Comparison of ENCODE assay signal across 23 cellular contexts in the genomic region with DNA sequence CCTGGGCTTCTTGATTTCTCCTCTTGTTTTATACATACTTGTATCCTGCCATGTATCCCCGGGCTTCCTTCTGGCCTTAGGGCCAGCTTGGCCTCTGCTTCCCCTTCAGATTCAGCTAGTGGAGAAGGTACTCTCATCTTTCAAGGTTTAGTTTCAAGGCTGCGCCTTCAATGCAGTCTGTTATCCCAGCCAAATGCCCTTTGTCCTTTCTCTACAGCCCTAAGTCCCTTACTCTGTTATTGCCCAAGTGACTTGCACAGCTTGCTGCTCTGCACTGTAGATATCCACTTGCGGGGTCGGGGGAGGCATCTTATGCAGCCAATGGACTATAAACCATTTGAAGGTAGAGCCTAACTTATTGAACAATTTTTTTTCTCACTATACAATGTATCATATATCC.
DNase-seq lines count a peak whose midpoint lies in the region; ATAC-seq, FAIRE-seq and TF ChIP-seq lines count a peak whose summit lies in the region.
"Had no signal": no experiment of that assay in that cellular context is flagged by ENCODE, and none has a peak within 500 bp of the region (broad histone marks: within the 10 kb centered on the region; RNA-seq: fewer than 3 reads in every experiment).

No MANE protein-coding gene starts in this region.

- H3K27ac ChIP-seq in DND-41 (ENCODE audit: low read length) (no peak overlapping the region), endothelial cell of umbilical vein (ENCODE audit: insufficient read depth, low read depth, low read length) (no peak overlapping the region), neural progenitor cell (no peak overlapping the region), endodermal cell (ENCODE audit: low read depth, low read length) (no peak overlapping the region)
- H3K27ac ChIP-seq: 22Rv1; A549; BLaER1 treated with 17β-estradiol and CSF1 and Interleukin-3, amounts not matched to agents 10 nM and 100 nM; C4-2B had no signal

- peak overlapping the region; percentile 45; the same call in 1 of the 2 replicates for H2AFZ ChIP-seq in DND-41 (ENCODE audit: low read depth, low read length)
- H2AFZ ChIP-seq in endothelial cell of umbilical vein (ENCODE audit: low read depth, low read length), result no peak overlapping the region
- peak overlapping the region; percentile 39 for H2AFZ ChIP-seq in neural progenitor cell (replicated peaks)

- no TSS peak for BruUV-seq in endothelial cell of umbilical vein (replicated peaks; lab: Mats Ljungman, UMichigan)

- CTCF ChIA-PET in endothelial cell of umbilical vein (lab: Charles Lee) (no interaction called here), GM10248 (lab: Yijun Ruan, JAX) (no interaction called here)

- H3K79me2 ChIP-seq in DND-41 (ENCODE audit: insufficient read depth, low read length), result no peaks in the 10 kb centered on the region
- H3K79me2 ChIP-seq in endothelial cell of umbilical vein (ENCODE audit: control insufficient read depth, insufficient read depth, low read length), result no peaks in the 10 kb centered on the region
- H3K79me2 ChIP-seq in neural progenitor cell (ENCODE audit: low read depth), result no peaks in the 10 kb centered on the region

- H3K9ac ChIP-seq in DND-41 (ENCODE audit: low read depth, low read length), result no peak overlapping the region
- no peak overlapping the region for H3K9ac ChIP-seq in endothelial cell of umbilical vein (replicated peaks; ENCODE audit: extremely low read depth, insufficient read depth, low read length)
- H3K9ac ChIP-seq in neural progenitor cell, result no peak overlapping the region
- H3K9ac ChIP-seq in endodermal cell (ENCODE audit: extremely low read depth, low read length, poor library complexity, severe bottlenecking), result no peak overlapping the region
- H3K9ac ChIP-seq: BLaER1 treated with 17β-estradiol and CSF1 and Interleukin-3, amounts not matched to agents 10 nM and 100 nM had no signal

- no peaks in the 10 kb centered on the region for H3K36me3 Mint-ChIP-seq in neural progenitor cell
- no peaks in the 10 kb centered on the region for H3K36me3 Mint-ChIP-seq in endodermal cell (ENCODE audit: low read depth)
- H3K36me3 Mint-ChIP-seq in activated CD4-positive, alpha-beta T cell treated with anti-CD3 and anti-CD28 coated beads, Interleukin-2, amount 10 ng/mL, durations not matched to agents 24 days and 14 days (ENCODE audit: low read depth), result no peaks in the 10 kb centered on the region
- H3K36me3 Mint-ChIP-seq: CD8-positive, alpha-beta T cell had no signal

- H3F3A ChIP-seq in neural progenitor cell (ENCODE audit: low read depth), result no peaks in the 10 kb centered on the region

- peak; percentile 49 for FAIRE-seq in endothelial cell of umbilical vein (lab: Jason Lieb, UNC)
- FAIRE-seq: D721Med, GM12891 had no signal

- 91 to 93% methylated on average over 3 to 4 of the region's 4 CpGs for WGBS in endodermal cell (ENCODE audit: insufficient coverage in 1 of 2, insufficient read length in 1 of 2), 2 experiments

- H3K4me3 ChIP-seq in DND-41 (ENCODE audit: low read depth in 1 of 2, low read length in 2 of 2), result no peak overlapping the region
- no peak overlapping the region for H3K4me3 ChIP-seq in endothelial cell of umbilical vein (replicated peaks in 1 of 3; ENCODE audit: insufficient read depth in 1 of 3, low read depth in 1 of 3, low read length in 3 of 3)
- no peak overlapping the region for H3K4me3 ChIP-seq in neural progenitor cell
- no peak overlapping the region for H3K4me3 ChIP-seq in endodermal cell (ENCODE audit: low read length)
- H3K4me3 ChIP-seq: A549; BLaER1 treated with 17β-estradiol and CSF1 and Interleukin-3, amounts not matched to agents 10 nM and 100 nM had no signal

- H4K20me1 ChIP-seq in DND-41 (ENCODE audit: insufficient read depth, low read length), result no peaks in the 10 kb centered on the region
- no peaks in the 10 kb centered on the region for H4K20me1 ChIP-seq in endothelial cell of umbilical vein (replicated peaks; ENCODE audit: control insufficient read depth, extremely low read depth, insufficient read depth, low read length)
- H4K20me1 ChIP-seq in neural progenitor cell (ENCODE audit: low read depth), result no peaks in the 10 kb centered on the region
- H4K20me1 ChIP-seq: BLaER1 treated with 17β-estradiol and CSF1 and Interleukin-3, amounts not matched to agents 10 nM and 100 nM had no signal

- no peaks in the 10 kb centered on the region for H3K9me3 ChIP-seq in DND-41 (ENCODE audit: insufficient read depth, low read length, severe bottlenecking)
- H3K9me3 ChIP-seq in endothelial cell of umbilical vein (replicated peaks; ENCODE audit: control insufficient read depth, insufficient read depth, low read length), result no peaks in the 10 kb centered on the region
- H3K9me3 ChIP-seq in neural progenitor cell (ENCODE audit: low read depth), result no peaks in the 10 kb centered on the region
- no peaks in the 10 kb centered on the region for H3K9me3 ChIP-seq in endodermal cell (ENCODE audit: control insufficient read depth, low read length)
- H3K9me3 ChIP-seq: A549, Caco-2 had no signal

- H3K4me3 Mint-ChIP-seq in neural progenitor cell (no peak overlapping the region), endodermal cell (no peak overlapping the region)
- no peak overlapping the region for H3K4me3 Mint-ChIP-seq in activated CD4-positive, alpha-beta T cell treated with anti-CD3 and anti-CD28 coated beads, Interleukin-2, amount 10 ng/mL, durations not matched to agents 24 days and 14 days
- H3K4me3 Mint-ChIP-seq: B cell; CD4-positive, alpha-beta T cell; CD8-positive, alpha-beta T cell had no signal

- H3K4me1 Mint-ChIP-seq in neural progenitor cell (no peaks in the 10 kb centered on the region), endodermal cell (no peaks in the 10 kb centered on the region)
- H3K4me1 Mint-ChIP-seq in activated CD4-positive, alpha-beta T cell treated with anti-CD3 and anti-CD28 coated beads, Interleukin-2, amount 10 ng/mL, durations not matched to agents 24 days and 14 days, result no peaks in the 10 kb centered on the region
- H3K4me1 Mint-ChIP-seq: B cell had no signal

- H3K27me3 ChIP-seq in DND-41 (ENCODE audit: insufficient read depth, low read length, poor library complexity) (no peaks in the 10 kb centered on the region), endothelial cell of umbilical vein (ENCODE audit: control insufficient read depth in 2 of 2, insufficient read depth in 2 of 2, low read length in 2 of 2) (no peaks in the 10 kb centered on the region), neural progenitor cell (no peaks in the 10 kb centered on the region), endodermal cell (ENCODE audit: control insufficient read depth, insufficient read depth, low read length, poor library complexity, severe bottlenecking) (no peaks in the 10 kb centered on the region)

- H3K9me3 Mint-ChIP-seq in neural progenitor cell (peaks cover 2% of the 10 kb centered on the region), endodermal cell (peaks cover 25% of the 10 kb centered on the region)
- H3K9me3 Mint-ChIP-seq in activated CD4-positive, alpha-beta T cell treated with anti-CD3 and anti-CD28 coated beads, Interleukin-2, amount 10 ng/mL, durations not matched to agents 24 days and 14 days, result no peaks in the 10 kb centered on the region
- H3K9me3 Mint-ChIP-seq: CD4-positive, alpha-beta T cell; CD8-positive, alpha-beta T cell had no signal

- dilution Hi-C loops in endothelial cell of umbilical vein (cut with MboI; ENCODE audit: extremely low pct_ligation_motif_present, low sequenced_read_pairs), result no loop called here

- intact Hi-C loops in endothelial cell of umbilical vein (cut with micrococcal nuclease) (no loop called here), left colon (cut with DNase I, micrococcal nuclease) (no loop called here)
- intact Hi-C loops in activated CD4-positive, alpha-beta T cell treated with anti-CD3 and anti-CD28 coated beads, Interleukin-2, amount 10 ng/mL, durations not matched to agents 24 days and 14 days (cut with micrococcal nuclease), result no loop called here

- H3K27me3 Mint-ChIP-seq in neural progenitor cell (ENCODE audit: insufficient read depth, low read depth) (peaks cover 6% of the 10 kb centered on the region), endodermal cell (ENCODE audit: insufficient read depth) (no peaks in the 10 kb centered on the region)
- no peaks in the 10 kb centered on the region for H3K27me3 Mint-ChIP-seq in activated CD4-positive, alpha-beta T cell treated with anti-CD3 and anti-CD28 coated beads, Interleukin-2, amount 10 ng/mL, durations not matched to agents 24 days and 14 days
- H3K27me3 Mint-ChIP-seq: B cell; CD4-positive, alpha-beta T cell had no signal

- H3K36me3 ChIP-seq in DND-41 (ENCODE audit: insufficient read depth, low read length), result no peaks in the 10 kb centered on the region
- no peaks in the 10 kb centered on the region for H3K36me3 ChIP-seq in endothelial cell of umbilical vein (ENCODE audit: control insufficient read depth in 2 of 2, extremely low read depth in 1 of 2, insufficient read depth in 2 of 2, low read length in 2 of 2)
- no peaks in the 10 kb centered on the region for H3K36me3 ChIP-seq in neural progenitor cell
- H3K36me3 ChIP-seq in endodermal cell (ENCODE audit: control insufficient read depth, insufficient read depth, low read length), result no peaks in the 10 kb centered on the region
- H3K36me3 ChIP-seq: BLaER1 treated with 17β-estradiol and CSF1 and Interleukin-3, amounts not matched to agents 10 nM and 100 nM had no signal

- TF ChIP-seq POLR2A in endothelial cell of umbilical vein (IDR thresholded peaks at IDR 0.05; ENCODE audit: low read depth, low read length), result no peak

- H3K4me2 ChIP-seq in DND-41 (ENCODE audit: insufficient read depth, low read length) (no peak overlapping the region), endothelial cell of umbilical vein (ENCODE audit: insufficient read depth, low read length) (no peak overlapping the region), neural progenitor cell (no peak overlapping the region)
- H3K4me2 ChIP-seq: A549; BLaER1 treated with 17β-estradiol and CSF1 and Interleukin-3, amounts not matched to agents 10 nM and 100 nM had no signal

- H3K4me1 ChIP-seq in DND-41 (ENCODE audit: insufficient read depth, low read length) (no peaks in the 10 kb centered on the region), endothelial cell of umbilical vein (ENCODE audit: control insufficient read depth, extremely low read depth, insufficient read depth, low read length) (no peaks in the 10 kb centered on the region), neural progenitor cell (peaks cover 6% of the 10 kb centered on the region), endodermal cell (ENCODE audit: control insufficient read depth, insufficient read depth, low read length) (no peaks in the 10 kb centered on the region)
- H3K4me1 ChIP-seq: A549; BLaER1 treated with 17β-estradiol and CSF1 and Interleukin-3, amounts not matched to agents 10 nM and 100 nM; Caco-2 had no signal

- POLR2A ChIA-PET in endothelial cell of umbilical vein (lab: Charles Lee), result no interaction called here
- POLR2A ChIA-PET in GM10248 (lab: Yijun Ruan, JAX), result no interaction called here

- TF ChIP-seq CTCF in DND-41 (IDR thresholded peaks at IDR 0.05; ENCODE audit: borderline replicate concordance, extremely low read depth, low read length, poor library complexity, severe bottlenecking), result no peak
- no peak for TF ChIP-seq CTCF in endothelial cell of umbilical vein (IDR thresholded peaks at IDR 0.05; ENCODE audit: extremely low read depth in 1 of 2, insufficient read depth in 1 of 2, low read depth in 1 of 2, low read length in 2 of 2)
- TF ChIP-seq CTCF in neural progenitor cell (IDR thresholded peaks at IDR 0.05), result no peak
- no peak for TF ChIP-seq CTCF in GM10248 (IDR thresholded peaks at IDR 0.05; ENCODE audit: control extremely low read depth, extremely low read depth, low read depth, missing control alignments)
- no peak for TF ChIP-seq CTCF in endodermal cell (conservative IDR thresholded peaks at IDR 0.05)

- H3K9me1 ChIP-seq in endothelial cell of umbilical vein (replicated peaks; ENCODE audit: control insufficient read depth, extremely low read depth, insufficient read depth, low read length), result no peaks in the 10 kb centered on the region

- no peak for ATAC-seq in DND-41 (ENCODE audit: insufficient read depth, low read depth)
- peak; percentile 77 for ATAC-seq in left colon
- ATAC-seq: A549; CD8-positive, alpha-beta T cell had no signal

- H3K27ac Mint-ChIP-seq in neural progenitor cell, result no peak overlapping the region
- no peak overlapping the region for H3K27ac Mint-ChIP-seq in endodermal cell
- H3K27ac Mint-ChIP-seq in activated CD4-positive, alpha-beta T cell treated with anti-CD3 and anti-CD28 coated beads, Interleukin-2, amount 10 ng/mL, durations not matched to agents 24 days and 14 days, result no peak overlapping the region
- H3K27ac Mint-ChIP-seq: B cell; CD4-positive, alpha-beta T cell; CD8-positive, alpha-beta T cell had no signal

- DNase-seq in DND-41 (no peak), endothelial cell of umbilical vein (ENCODE audit: low read depth, low spot score) (no peak), left colon (no peak), neural progenitor cell (ENCODE audit: low spot score) (no peak), GM10248 (ENCODE audit: extremely low spot score) (no peak), SK-N-DZ (ENCODE audit: low spot score) (no peak), endodermal cell (no peak)
- DNase-seq in activated CD4-positive, alpha-beta T cell treated with anti-CD3 and anti-CD28 coated beads, Interleukin-2, amount 10 ng/mL, durations not matched to agents 24 days and 14 days, result no peak
- DNase-seq: AML-193; Caco-2; Calu3; CD4-positive, alpha-beta T cell; CD8-positive, alpha-beta T cell; DMS79 treated with DMSO at 0.1 percent for 48 hours; EL; GDM1 had no signal
